In the genomic region with DNA sequence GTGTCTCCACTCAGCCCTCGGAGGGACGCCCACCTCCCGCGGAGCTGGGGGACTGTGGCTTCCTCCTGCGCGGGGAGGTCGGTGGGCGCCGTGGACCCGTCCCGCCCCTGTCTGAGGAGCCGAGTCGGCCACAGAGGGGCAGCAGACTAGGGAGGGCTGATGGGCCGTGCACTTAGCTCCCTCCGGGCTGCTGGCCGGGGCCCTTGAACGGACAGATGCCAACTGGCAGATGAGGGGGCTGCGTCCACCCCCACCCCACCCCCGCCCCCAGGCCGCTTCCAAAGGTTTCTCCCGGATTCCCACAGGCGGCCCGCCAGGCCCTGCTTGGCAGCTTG, we compare ENCODE assay signal across 12 cellular contexts. TPM values are rescaled to one million over a fixed set of nuclear protein-coding genes. Genes with fewer than 3 reads are reported as not detected.
DNase-seq lines count a peak whose midpoint lies in the region; ATAC-seq and TF ChIP-seq lines count a peak whose summit lies in the region.
"Had no signal": no experiment of that assay in that cellular context is flagged by ENCODE, and none has a peak within 500 bp of the region (broad histone marks: within the 10 kb centered on the region; RNA-seq: fewer than 3 reads in every experiment).

No MANE protein-coding gene starts in this region.

- peak overlapping the region; percentile 29; the same call in 1 of the 2 replicates for H3K9ac ChIP-seq in IMR-90 (ENCODE audit: low read depth, low read length)
- peak overlapping the region; percentile 47 for H3K9ac ChIP-seq in skeletal muscle satellite cell (ENCODE audit: low read depth, low read length)

- H2BK120ac ChIP-seq in IMR-90 (ENCODE audit: low read depth, low read length): no peak overlapping the region

- in situ Hi-C loops in IMR-90 (cut with MboI; ENCODE audit: low sequenced_read_pairs): no loop called here

- no peak overlapping the region for H3K14ac ChIP-seq in IMR-90 (replicated peaks; ENCODE audit: low read depth, low read length)

- H3K9me3 ChIP-seq in IMR-90 (ENCODE audit: control insufficient read depth, insufficient read depth, low read length) (peaks cover 5% of the 10 kb centered on the region), iPS-18c (ENCODE audit: control insufficient read depth, insufficient read depth, low read length) (peaks cover 4% of the 10 kb centered on the region), skeletal muscle satellite cell (replicated peaks; ENCODE audit: low read length) (no peaks in the 10 kb centered on the region)

- H4K8ac ChIP-seq in IMR-90 (ENCODE audit: low read depth in 2 of 2, low read length in 2 of 2): no peak overlapping the region

- TF ChIP-seq POLR2A in IMR-90 (IDR thresholded peaks at IDR 0.05; ENCODE audit: low read depth, low read length): no peak

- no peak overlapping the region for H3K4ac ChIP-seq in IMR-90 (ENCODE audit: low read depth, low read length)

- no peak for DNase-seq in IMR-90
- DNase-seq in choroid plexus epithelial cell (ENCODE audit: low read depth): no peak
- no peak for DNase-seq in NCI-H226
- no peak for DNase-seq in T1000 (lab: John Stamatoyannopoulos, UW)
- DNase-seq: activated CD4-positive, CD25-positive, alpha-beta regulatory T cell; COR-L47; kidney glomerular epithelial cell; NCI-H1105 treated with DMSO at 0.1 percent for 48 hours had no signal

- dilution Hi-C loops in IMR-90 (cut with HindIII; ENCODE audit: low sequenced_read_pairs, unreplicated experiment): no loop called here

- peak overlapping the region; percentile 39; the same call in 1 of the 2 replicates for H3K18ac ChIP-seq in IMR-90 (ENCODE audit: low read depth, low read length)

- no peaks in the 10 kb centered on the region for H3K9me1 ChIP-seq in IMR-90 (ENCODE audit: insufficient read depth, low read length)

- no peak overlapping the region for H4K91ac ChIP-seq in IMR-90 (ENCODE audit: insufficient read depth, low read depth, low read length)

- no peak overlapping the region for H2BK5ac ChIP-seq in IMR-90 (ENCODE audit: low read depth, low read length, poor library complexity, severe bottlenecking)

- H3K23ac ChIP-seq in IMR-90 (ENCODE audit: low read depth, low read length): no peak overlapping the region

- no peaks in the 10 kb centered on the region for H3K79me1 ChIP-seq in IMR-90 (ENCODE audit: low read depth in 1 of 2, low read length in 2 of 2)

- CTCF ChIA-PET in IMR-90 (lab: Yijun Ruan, JAX): no interaction called here

- no TSS peak for BruUV-seq in IMR-90 (replicated peaks; lab: Mats Ljungman, UMichigan)

- ATAC-seq in IMR-90 (ENCODE audit: low read depth) (peak; percentile 63), GM18511 (IDR thresholded peaks at IDR 0.05; ENCODE audit: unreplicated experiment) (no peak), HG02870 (IDR thresholded peaks at IDR 0.05; ENCODE audit: unreplicated experiment) (no peak)

- H2AK5ac ChIP-seq in IMR-90 (ENCODE audit: low read depth, low read length): no peak overlapping the region

- H2BK15ac ChIP-seq in IMR-90 (ENCODE audit: low read depth, low read length): no peak overlapping the region

- peak overlapping the region; percentile 85 for H2AFZ ChIP-seq in IMR-90 (replicated peaks; ENCODE audit: low read length, poor library complexity)

- peaks cover 23% of the 10 kb centered on the region for H3K27me3 ChIP-seq in IMR-90 (ENCODE audit: control insufficient read depth, insufficient read depth, low read length)
- peaks cover 53% of the 10 kb centered on the region for H3K27me3 ChIP-seq in skeletal muscle satellite cell (ENCODE audit: control insufficient read depth, insufficient read depth, low read length)

- no peaks in the 10 kb centered on the region for H4K20me1 ChIP-seq in IMR-90 (ENCODE audit: insufficient read depth, low read length)

- no peak overlapping the region for H2BK20ac ChIP-seq in IMR-90 (ENCODE audit: low read depth, low read length)

- H3K4me2 ChIP-seq in IMR-90 (ENCODE audit: low read depth, low read length): peak overlapping the region; percentile 48
- H3K4me2 ChIP-seq in skeletal muscle satellite cell (ENCODE audit: low read length): peak overlapping the region; percentile 80

- no peak for TF ChIP-seq RAD21 in IMR-90 (IDR thresholded peaks at IDR 0.05; ENCODE audit: low read length)

- H4K5ac ChIP-seq in IMR-90 (ENCODE audit: low read depth, low read length): peak overlapping the region; percentile 35; the same call in 1 of the 2 replicates

- H2AK9ac ChIP-seq in IMR-90 (replicated peaks; ENCODE audit: low read depth, low read length, poor library complexity): no peak overlapping the region

- H3K36me3 ChIP-seq in IMR-90 (ENCODE audit: control insufficient read depth, insufficient read depth, low read length): no peaks in the 10 kb centered on the region
- H3K36me3 ChIP-seq in skeletal muscle satellite cell (ENCODE audit: insufficient read depth, low read length): no peaks in the 10 kb centered on the region

- H3K56ac ChIP-seq in IMR-90 (ENCODE audit: extremely low read depth, insufficient read depth, low read length): no peak overlapping the region

- POLR2A ChIA-PET in IMR-90 (lab: Charles Lee; ENCODE audit: unreplicated experiment): no interaction called here

- no peak for TF ChIP-seq CTCF in IMR-90 (conservative IDR thresholded peaks at IDR 0.05; ENCODE audit: low read depth, low read length)
- TF ChIP-seq CTCF in choroid plexus epithelial cell (conservative IDR thresholded peaks at IDR 0.05; ENCODE audit: low read depth, low read length): peak; percentile 17

- H3K27ac ChIP-seq in IMR-90 (ENCODE audit: insufficient read depth, low read length): no peak overlapping the region

- peaks cover 2% of the 10 kb centered on the region; the same call in 1 of the 2 replicates for H3K4me1 ChIP-seq in IMR-90 (ENCODE audit: control insufficient read depth, insufficient read depth, low read length)
- no peaks in the 10 kb centered on the region for H3K4me1 ChIP-seq in skeletal muscle satellite cell (ENCODE audit: control insufficient read depth, insufficient read depth, low read length)

- WGBS in IMR-90 (ENCODE audit: extremely low coverage in 2 of 2, insufficient read length in 1 of 2), 2 experiments: 1% methylated on average over 9 of the region's 23 CpGs; no CpG with 5 or more reads in 1 of the 2 experiments

- H3K4me3 ChIP-seq in IMR-90 (ENCODE audit: insufficient read depth, low read depth, low read length) (peak overlapping the region; percentile 24; the same call in 1 of the 2 replicates), choroid plexus epithelial cell (ENCODE audit: low read depth, low read length) (peak overlapping the region; percentile 32), iPS-18c (ENCODE audit: insufficient read depth, low read depth, low read length) (peak overlapping the region; percentile 53; the same call in 1 of the 2 replicates), skeletal muscle satellite cell (ENCODE audit: low read length) (peak overlapping the region; percentile 64)

- intact Hi-C loops in IMR-90 (cut with micrococcal nuclease): no loop called here

TF ChIP-seq in IMR-90, 13 proteins besides CTCF, POLR2A, EP300 and RAD21:
- no peak for TF ChIP-seq USF2 (IDR thresholded peaks at IDR 0.05; ENCODE audit: low read depth, low read length)
- no peak for TF ChIP-seq MAZ (IDR thresholded peaks at IDR 0.05; ENCODE audit: borderline replicate concordance, low read depth, low read length)
- no peak for TF ChIP-seq RCOR1 (IDR thresholded peaks at IDR 0.05; ENCODE audit: insufficient replicate concordance, low read length)
- TF ChIP-seq NFE2L2 (IDR thresholded peaks at IDR 0.05; ENCODE audit: low read depth, low read length): no peak
- no peak for TF ChIP-seq RFX5 (IDR thresholded peaks at IDR 0.05; ENCODE audit: low read depth, low read length)
- no peak for TF ChIP-seq CEBPB (IDR thresholded peaks at IDR 0.05; ENCODE audit: low read depth, low read length)
- no peak for TF ChIP-seq MXI1 (IDR thresholded peaks at IDR 0.05; ENCODE audit: borderline replicate concordance, low read depth, low read length)
- no peak for TF ChIP-seq BHLHE40 (IDR thresholded peaks at IDR 0.05; ENCODE audit: low read depth, low read length)
- TF ChIP-seq CHD1 (IDR thresholded peaks at IDR 0.05; ENCODE audit: low read depth, low read length): no peak
- TF ChIP-seq, protein P1, sequence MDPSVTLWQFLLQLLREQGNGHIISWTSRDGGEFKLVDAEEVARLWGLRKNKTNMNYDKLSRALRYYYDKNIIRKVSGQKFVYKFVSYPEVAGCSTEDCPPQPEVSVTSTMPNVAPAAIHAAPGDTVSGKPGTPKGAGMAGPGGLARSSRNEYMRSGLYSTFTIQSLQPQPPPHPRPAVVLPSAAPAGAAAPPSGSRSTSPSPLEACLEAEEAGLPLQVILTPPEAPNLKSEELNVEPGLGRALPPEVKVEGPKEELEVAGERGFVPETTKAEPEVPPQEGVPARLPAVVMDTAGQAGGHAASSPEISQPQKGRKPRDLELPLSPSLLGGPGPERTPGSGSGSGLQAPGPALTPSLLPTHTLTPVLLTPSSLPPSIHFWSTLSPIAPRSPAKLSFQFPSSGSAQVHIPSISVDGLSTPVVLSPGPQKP (IDR thresholded peaks at IDR 0.05; ENCODE audit: borderline replicate concordance, low read depth, low read length): no peak
- no peak for TF ChIP-seq SMC3 (IDR thresholded peaks at IDR 0.05; ENCODE audit: low read depth, low read length)

RNA-seq across cellular contexts. Expression of gene UBE2F, which starts 10.4 kb away (rescaled TPM):
- 44.6 and 59.4 TPM in 2 replicates for total RNA-seq in IMR-90 (2012; rRNA removed)
- polyA plus RNA-seq in IMR-90 (2012; rRNA removed): 53.5 and 59.8 TPM in 2 replicates
- 23.3 and 29.7 TPM in 2 replicates for polyA plus RNA-seq in IMR-90 (2012; cell fraction: cytosol; rRNA removed)
- polyA plus RNA-seq in IMR-90 (2012; cell fraction: nucleus; rRNA removed; ENCODE audit: low replicate concordance): 12.9 and 38.5 TPM in 2 replicates
- 48.7 and 54.4 TPM in 2 replicates for total RNA-seq in skeletal muscle satellite cell (2012; rRNA removed)
